2 cellular contexts compared by ENCODE assay signal in genomic region chr5:133332732-133333024, GRCh38.
TF ChIP-seq lines count a peak whose summit lies in the region.

No MANE protein-coding gene starts in this region.

TF ChIP-seq in HepG2, 621 proteins besides CTCF, POLR2A, EP300 and RAD21:
- no peak for TF ChIP-seq ZBTB42 (CRISPR knock-in tag; IDR thresholded peaks at IDR 0.05)
- peak; percentile 60 for TF ChIP-seq CREB1 (IDR thresholded peaks at IDR 0.05)
- no peak for TF ChIP-seq CREB1 (CRISPR knock-in tag; IDR thresholded peaks at IDR 0.05)
- TF ChIP-seq ATF7 (IDR thresholded peaks at IDR 0.05), result peak; percentile 86
- TF ChIP-seq ATF7 (CRISPR knock-in tag; IDR thresholded peaks at IDR 0.05), result no peak

TF ChIP-seq in H1, 55 proteins besides CTCF, POLR2A, EP300 and RAD21:
- TF ChIP-seq KDM5A (IDR thresholded peaks at IDR 0.05; ENCODE audit: low read length) (no peak), HDAC2 (IDR thresholded peaks at IDR 0.05; ENCODE audit: borderline replicate concordance in 1 of 2, low read depth in 2 of 2, low read length in 2 of 2) (no peak), POLR2AphosphoS5 (IDR thresholded peaks at IDR 0.05; ENCODE audit: low read depth, low read length) (no peak), SRF (IDR thresholded peaks at IDR 0.05; ENCODE audit: low read depth, low read length) (no peak), SP4 (IDR thresholded peaks at IDR 0.05; ENCODE audit: low read length) (no peak), TCF12 (IDR thresholded peaks at IDR 0.05; ENCODE audit: low read depth, low read length) (no peak), CHD2 (IDR thresholded peaks at IDR 0.05; ENCODE audit: low read length) (no peak), YY1 (IDR thresholded peaks at IDR 0.05; ENCODE audit: low read depth, low read length) (no peak), BACH1 (IDR thresholded peaks at IDR 0.05; ENCODE audit: low read length) (no peak), FOSL1 (IDR thresholded peaks at IDR 0.05; ENCODE audit: insufficient read depth, low read depth, low read length) (no peak), JUND (IDR thresholded peaks at IDR 0.05; ENCODE audit: low read length) (no peak), CTBP2 (IDR thresholded peaks at IDR 0.05; ENCODE audit: borderline replicate concordance, insufficient read depth, insufficient read length, low read length) (no peak), SUZ12 (IDR thresholded peaks at IDR 0.05; ENCODE audit: low read length) (no peak), TAF1 (IDR thresholded peaks at IDR 0.05; ENCODE audit: low read depth, low read length) (no peak), CREB1 (IDR thresholded peaks at IDR 0.05) (no peak), RNF2 (IDR thresholded peaks at IDR 0.05; ENCODE audit: borderline replicate concordance, low read depth, low read length, missing control alignments, poor library complexity, severe bottlenecking) (no peak), SP1 (IDR thresholded peaks at IDR 0.05; ENCODE audit: low read depth, low read length) (no peak)
